26 cellular contexts compared by ENCODE assay signal in the genomic region with DNA sequence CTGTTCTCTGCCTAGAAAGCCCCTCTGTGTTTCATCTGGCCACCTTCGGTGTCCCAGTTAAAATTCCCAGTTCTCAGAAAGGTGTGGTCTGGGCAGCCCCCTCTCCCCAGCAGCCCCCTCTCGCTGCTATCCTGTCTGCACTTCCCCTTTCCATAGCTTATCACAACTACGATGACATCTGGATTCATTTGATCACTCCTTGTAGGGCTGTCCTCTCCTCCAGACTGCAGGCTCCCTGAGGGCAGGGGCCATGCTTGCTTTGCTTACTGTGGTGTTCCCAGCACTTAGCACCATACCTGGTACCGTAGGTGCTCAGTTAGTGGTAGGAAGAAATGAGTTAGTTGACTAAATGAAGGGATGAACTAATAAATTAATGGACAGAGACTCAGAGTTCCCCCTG. TPM values are rescaled to one million over a fixed set of nuclear protein-coding genes. Genes with fewer than 3 reads are reported as not detected.
"Had no signal": no experiment of that assay in that cellular context is flagged by ENCODE, and none has a peak within 500 bp of the region (broad histone marks: within the 10 kb centered on the region; RNA-seq: fewer than 3 reads in every experiment).

No MANE protein-coding gene starts in this region.

- DNase-seq: activated CD4-positive, alpha-beta T cell treated with anti-CD3 and anti-CD28 coated beads, Interleukin-2, amount 50 U/mL, for 4 hours; activated T-cell treated with anti-CD3 and anti-CD28 coated beads, Interleukin-2, amount 50 U/mL, for 72 hours; anterior cingulate cortex; brain microvascular endothelial cell; central memory CD4-positive, alpha-beta T cell; endodermal cell; head of caudate nucleus; mesenchymal stem cell; mucosa of descending colon; naive B cell; stimulated activated CD4-positive, alpha-beta T cell treated with anti-CD3 and anti-CD28 coated beads, Interleukin-4, amount 100 ng/mL, for 4 hours; testis; upper lobe of left lung; WERI-Rb-1 had no signal

- H3K79me2 ChIP-seq: parathyroid adenoma had no signal

- H2AFZ ChIP-seq: parathyroid adenoma had no signal

- H3K4me3 ChIP-seq: dorsolateral prefrontal cortex, mucosa of descending colon, sigmoid colon, testis, upper lobe of left lung had no signal

- ATAC-seq: activated T-cell treated with anti-CD3 and anti-CD28 coated beads, Interleukin-2, amount 50 U/mL, for 72 hours; left ventricle myocardium superior; mucosa of descending colon; stimulated activated memory B cell treated with anti-CD40 and anti-IgM and Interleukin-4, amounts not matched to agents 10 μg/mL and 1 μg/mL and 100 μg/mL, for 72 hours had no signal

- H3K9ac ChIP-seq: parathyroid adenoma had no signal

- H3K27me3 ChIP-seq: testis, upper lobe of left lung had no signal

- H3K9me3 ChIP-seq: mucosa of descending colon, sigmoid colon, testis, upper lobe of left lung had no signal

- FAIRE-seq: colon, frontal cortex had no signal

- H3K36me3 ChIP-seq: brain microvascular endothelial cell, sigmoid colon, upper lobe of left lung, WERI-Rb-1 had no signal

- H3K27ac ChIP-seq: brain microvascular endothelial cell, dorsolateral prefrontal cortex, parathyroid adenoma, sigmoid colon, testis, upper lobe of left lung, WERI-Rb-1 had no signal

- H3K4me1 ChIP-seq: sigmoid colon, testis had no signal

RNA-seq across cellular contexts. Expression of a gene that starts 26.3 kb away (rescaled TPM):
- total RNA-seq: activated CD8-positive, alpha-beta memory T cell treated with anti-CD3 and anti-CD28 coated beads for 36 hours; endodermal cell; epithelial cell of proximal tubule; frontal cortex; kidney epithelial cell; left ventricle myocardium superior; mucosa of descending colon; renal cortical epithelial cell; T-helper 1 cell treated with Interleukin-12 subunit alpha and Interleukin-12 subunit beta and Interleukin-4 antibody, amounts not matched to agents 30 ng/mL and 1 ng/mL, for 36 hours; upper lobe of left lung had no signal
- polyA plus RNA-seq: sigmoid colon had no signal

RNA-seq across cellular contexts. Expression of a gene that starts 50.8 kb away (rescaled TPM):
- total RNA-seq: activated CD8-positive, alpha-beta memory T cell treated with anti-CD3 and anti-CD28 coated beads for 36 hours; epithelial cell of proximal tubule; frontal cortex; kidney epithelial cell; left ventricle myocardium superior; mucosa of descending colon; renal cortical epithelial cell; sigmoid colon; T-helper 1 cell treated with Interleukin-12 subunit alpha and Interleukin-12 subunit beta and Interleukin-4 antibody, amounts not matched to agents 30 ng/mL and 1 ng/mL, for 36 hours had no signal
- polyA plus RNA-seq: sigmoid colon had no signal
